ENCODE assay signal across 14 cellular contexts in genomic region chr6:124983383-124983782, GRCh38. TPM values are rescaled to one million over a fixed set of nuclear protein-coding genes. Genes with fewer than 3 reads are reported as not detected.
A peak's percentile ranks its signal among the peaks of the same experiment; 100 is the strongest.
DNase-seq lines count a peak whose midpoint lies in the region; ATAC-seq and TF ChIP-seq lines count a peak whose summit lies in the region.
"Had no signal": no experiment of that assay in that cellular context is flagged by ENCODE, and none has a peak within 500 bp of the region (broad histone marks: within the 10 kb centered on the region; RNA-seq: fewer than 3 reads in every experiment).

No MANE protein-coding gene starts in this region.

- CTCF ChIA-PET in T-cell (lab: Charles Lee), result no interaction called here

- H3K4me1 ChIP-seq in prostate gland (replicated peaks) (no peaks in the 10 kb centered on the region), uterus (no peaks in the 10 kb centered on the region)
- H3K4me1 ChIP-seq: HAP-1 had no signal

- WGBS in prostate gland, result 95% methylated on average over 1 of the region's 1 CpG

- peaks cover 7% of the 10 kb centered on the region for H3K36me3 Mint-ChIP-seq in chondrocyte (ENCODE audit: low read depth)
- no peaks in the 10 kb centered on the region for H3K36me3 Mint-ChIP-seq in T-cell

- H3K27ac Mint-ChIP-seq in chondrocyte (ENCODE audit: unreplicated experiment) (peak overlapping the region; percentile 87), T-cell (no peak overlapping the region)

- intact Hi-C loops in prostate gland (cut with DNase I), result no loop called here
- intact Hi-C loops in uterus (cut with DNase I; ENCODE audit: low total_unique reads), result no loop called here

- H3K27me3 ChIP-seq in prostate gland (replicated peaks; ENCODE audit: insufficient read depth) (no peaks in the 10 kb centered on the region), uterus (no peaks in the 10 kb centered on the region)
- H3K27me3 ChIP-seq: vagina had no signal

- H3K4me3 Mint-ChIP-seq in chondrocyte (ENCODE audit: unreplicated experiment), result no peak overlapping the region
- H3K4me3 Mint-ChIP-seq in T-cell, result no peak overlapping the region
- H3K4me3 Mint-ChIP-seq: stimulated activated naive CD8-positive, alpha-beta T cell treated with anti-CD3 and anti-CD28 coated beads, Interleukin-15, amount 100 ng/mL, for 72 hours had no signal

- no peak for TF ChIP-seq CTCF in chondrocyte (IDR thresholded peaks at IDR 0.05)
- TF ChIP-seq CTCF in prostate gland (IDR thresholded peaks at IDR 0.05), result no peak
- no peak for TF ChIP-seq CTCF in uterus (IDR thresholded peaks at IDR 0.05)

- H3K27ac ChIP-seq in prostate gland (no peak overlapping the region), uterus (no peak overlapping the region)
- H3K27ac ChIP-seq: vagina had no signal

- H3K36me3 ChIP-seq in prostate gland, result no peaks in the 10 kb centered on the region
- H3K36me3 ChIP-seq in uterus, result no peaks in the 10 kb centered on the region
- H3K36me3 ChIP-seq: HAP-1 had no signal

- no peak for TF ChIP-seq POLR2A in prostate gland (IDR thresholded peaks at IDR 0.05)
- no peak for TF ChIP-seq POLR2A in uterus (IDR thresholded peaks at IDR 0.05)

- H3K4me3 ChIP-seq in prostate gland, result no peak overlapping the region
- H3K4me3 ChIP-seq in uterus, result no peak overlapping the region
- H3K4me3 ChIP-seq: HAP-1, vagina had no signal

- H3K9me3 Mint-ChIP-seq in chondrocyte (ENCODE audit: low read depth) (no peaks in the 10 kb centered on the region), T-cell (peaks cover 0 to 6% (median 0%) of the 10 kb centered on the region in 3 donors)

- no peaks in the 10 kb centered on the region for H3K9me3 ChIP-seq in prostate gland
- H3K9me3 ChIP-seq in uterus, result no peaks in the 10 kb centered on the region
- H3K9me3 ChIP-seq: HAP-1, vagina had no signal

- no peak for DNase-seq in chondrocyte (ENCODE audit: low spot score)
- no peak for DNase-seq in activated naive CD4-positive, alpha-beta T cell (lab: John Stamatoyannopoulos, UW)
- no peak for DNase-seq in prostate gland (ENCODE audit: low spot score)
- no peak for DNase-seq in T-cell
- DNase-seq in uterus, result no peak
- DNase-seq: NCI-H1048; NK-92 treated with Interleukin-12 subunit alpha and Interleukin-12 subunit beta, amount 100 ng/mL, for 24 hours; SHP77 treated with DMSO at 0.1 percent for 48 hours; stimulated activated naive CD8-positive, alpha-beta T cell treated with anti-CD3 and anti-CD28 coated beads, Interleukin-15, amount 100 ng/mL, for 72 hours had no signal

- ATAC-seq in GM18502 (IDR thresholded peaks at IDR 0.05; ENCODE audit: poor library complexity, unreplicated experiment) (peak; percentile 72), GM19452 (IDR thresholded peaks at IDR 0.05; ENCODE audit: unreplicated experiment) (peak; percentile 53), HG03135 (IDR thresholded peaks at IDR 0.05; ENCODE audit: unreplicated experiment) (peak; percentile 74), T-cell (replicated peaks in 1 of 4) (no peak)
- ATAC-seq: stimulated activated naive CD8-positive, alpha-beta T cell treated with anti-CD3 and anti-CD28 coated beads, Interleukin-15, amount 100 ng/mL, for 72 hours had no signal

- H3K27me3 Mint-ChIP-seq in chondrocyte (ENCODE audit: low read depth) (no peaks in the 10 kb centered on the region), T-cell (peaks cover 0 to 14% of the 10 kb centered on the region in 2 donors)

- H3K4me1 Mint-ChIP-seq in chondrocyte (ENCODE audit: low read depth), result peaks cover 99% of the 10 kb centered on the region
- H3K4me1 Mint-ChIP-seq in T-cell, result peaks cover 0 to 9% (median 3%) of the 10 kb centered on the region in 3 donors
- H3K4me1 Mint-ChIP-seq: stimulated activated naive CD8-positive, alpha-beta T cell treated with anti-CD3 and anti-CD28 coated beads, Interleukin-15, amount 100 ng/mL, for 72 hours had no signal

- POLR2A ChIA-PET in T-cell (lab: Charles Lee), result no interaction called here

RNA-seq across cellular contexts. Expression of gene RNF217, which starts 21.1 kb away (rescaled TPM):
- 51.5 to 72.5 TPM (median 54.6 TPM) in 3 replicates for total RNA-seq in chondrocyte
- 10 to 100 TPM; 12.1 to 24.3 TPM for total RNA-seq in prostate gland
- under 1 TPM; 0.16 to 0.89 (median 0.59) TPM for total RNA-seq in T-cell
- 10 to 100 TPM; 22.9 to 42.0 (median 29.0) TPM for total RNA-seq in uterus

Comparison
In these comparisons a context has a peak if more than half of its experiments do, and no peak if none do; other contexts are left out.
1. ATAC-seq: peak in GM18502 (single experiment), GM19452 (single experiment) and HG03135 (single experiment); none in T-cell (0 of 4).
2. RNA of gene RNF217, which starts 21.1 kb away (total RNA-seq): 51.5 to 72.5 TPM in chondrocyte, 22.9 to 42.0 TPM in uterus and 12.1 to 24.3 TPM in prostate gland; 0.16 to 0.89 TPM in T-cell; every median in the first group is over 4 times any median in the second.